In genomic region chr4:89835413-89835812, GRCh38 we compare ENCODE assay signal across 18 cellular contexts. TPM values are rescaled to one million over a fixed set of nuclear protein-coding genes. Genes with fewer than 3 reads are reported as not detected.
DNase-seq lines count a peak whose midpoint lies in the region; ATAC-seq and TF ChIP-seq lines count a peak whose summit lies in the region.
"Had no signal": no experiment of that assay in that cellular context is flagged by ENCODE, and none has a peak within 500 bp of the region (broad histone marks: within the 10 kb centered on the region; RNA-seq: fewer than 3 reads in every experiment).

No MANE protein-coding gene starts in this region.

- no peak for TF ChIP-seq CTCF in upper lobe of right lung (IDR thresholded peaks at IDR 0.05)

- H3K9me3 ChIP-seq in iPS-20b (ENCODE audit: insufficient read depth, low read depth, low read length) (no peaks in the 10 kb centered on the region), upper lobe of right lung (no peaks in the 10 kb centered on the region)
- H3K9me3 ChIP-seq: heart right ventricle, lower lobe of right lung, SJSA1, tibial artery had no signal

- H3K27ac ChIP-seq in iPS-20b (ENCODE audit: low read length) (no peak overlapping the region), upper lobe of right lung (no peak overlapping the region)
- H3K27ac ChIP-seq: cardiac muscle cell, heart right ventricle, lower lobe of right lung, SJSA1, tibial artery had no signal

- no peak overlapping the region for H3K27ac Mint-ChIP-seq in activated naive CD4-positive, alpha-beta T cell treated with anti-CD3 and anti-CD28 coated beads, Interleukin-2, amount 10 ng/mL, durations not matched to agents 7 days and 5 days
- no peak overlapping the region for H3K27ac Mint-ChIP-seq in activated T-helper 2 cell treated with anti-CD3 and anti-CD28 coated beads, Interferon-gamma antibody, Interleukin-2, Interleukin-4, amounts not matched to agents 10 μg/mL and 5 μg/mL and 100 μg/mL, durations not matched to agents 14 hours and 24 hours and 36 hours

- H3K4me1 Mint-ChIP-seq in activated naive CD4-positive, alpha-beta T cell treated with anti-CD3 and anti-CD28 coated beads, Interleukin-2, amount 10 ng/mL, durations not matched to agents 7 days and 5 days: peaks cover 43% of the 10 kb centered on the region
- H3K4me1 Mint-ChIP-seq in activated T-helper 2 cell treated with anti-CD3 and anti-CD28 coated beads, Interferon-gamma antibody, Interleukin-2, Interleukin-4, amounts not matched to agents 10 μg/mL and 5 μg/mL and 100 μg/mL, durations not matched to agents 14 hours and 24 hours and 36 hours (ENCODE audit: low read depth): peaks cover 20% of the 10 kb centered on the region

- H3K4me3 Mint-ChIP-seq in activated naive CD4-positive, alpha-beta T cell treated with anti-CD3 and anti-CD28 coated beads, Interleukin-2, amount 10 ng/mL, durations not matched to agents 7 days and 5 days: peak overlapping the region; percentile 75
- peak overlapping the region; percentile 50 for H3K4me3 Mint-ChIP-seq in activated T-helper 2 cell treated with anti-CD3 and anti-CD28 coated beads, Interferon-gamma antibody, Interleukin-2, Interleukin-4, amounts not matched to agents 10 μg/mL and 5 μg/mL and 100 μg/mL, durations not matched to agents 14 hours and 24 hours and 36 hours (ENCODE audit: low read depth)

- DNase-seq in activated naive CD4-positive, alpha-beta T cell treated with anti-CD3 and anti-CD28 coated beads, Interleukin-2, amount 10 ng/mL, durations not matched to agents 7 days and 5 days: no peak
- no peak for DNase-seq in activated naive CD4-positive, alpha-beta T cell treated with anti-CD3 and anti-CD28 coated beads, Interleukin-2, amount 50 U/mL, for 16 hours
- no peak for DNase-seq in activated T-helper 2 cell treated with anti-CD3 and anti-CD28 coated beads, Interferon-gamma antibody, Interleukin-2, Interleukin-4, amounts not matched to agents 10 μg/mL and 5 μg/mL and 100 μg/mL, durations not matched to agents 14 hours and 24 hours and 36 hours (ENCODE audit: low spot score)
- no peak for DNase-seq in upper lobe of right lung
- no peak for DNase-seq in inferior parietal cortex (ENCODE audit: extremely low spot score)
- no peak for DNase-seq in MV-4-11 (lab: John Stamatoyannopoulos, UW)
- DNase-seq: DMS79 treated with DMSO at 0.1 percent for 48 hours; heart right ventricle; lower lobe of right lung; NK-92 treated with Interleukin-12 subunit alpha and Interleukin-12 subunit beta, amount 100 ng/mL, for 24 hours; stimulated activated CD4-positive, alpha-beta T cell treated with anti-CD3 and anti-CD28 coated beads, Interleukin-12 subunit alpha, Interleukin-12 subunit beta, amount 100 ng/mL, for 4 hours; tibial artery had no signal

- ATAC-seq in upper lobe of right lung (no peak), GM21717 (IDR thresholded peaks at IDR 0.05; ENCODE audit: unreplicated experiment) (no peak)

- no peaks in the 10 kb centered on the region for H3K9me3 Mint-ChIP-seq in activated naive CD4-positive, alpha-beta T cell treated with anti-CD3 and anti-CD28 coated beads, Interleukin-2, amount 10 ng/mL, durations not matched to agents 7 days and 5 days
- H3K9me3 Mint-ChIP-seq in activated T-helper 2 cell treated with anti-CD3 and anti-CD28 coated beads, Interferon-gamma antibody, Interleukin-2, Interleukin-4, amounts not matched to agents 10 μg/mL and 5 μg/mL and 100 μg/mL, durations not matched to agents 14 hours and 24 hours and 36 hours: no peaks in the 10 kb centered on the region

- H3K9ac ChIP-seq in iPS-20b (ENCODE audit: low read depth, low read length): no peak overlapping the region

- H3K4me1 ChIP-seq in iPS-20b (ENCODE audit: insufficient read depth, low read length) (peaks cover 2% of the 10 kb centered on the region; the same call in 1 of the 2 replicates), upper lobe of right lung (peaks cover 8% of the 10 kb centered on the region)

- H3K36me3 Mint-ChIP-seq in activated naive CD4-positive, alpha-beta T cell treated with anti-CD3 and anti-CD28 coated beads, Interleukin-2, amount 10 ng/mL, durations not matched to agents 7 days and 5 days: peaks cover 21% of the 10 kb centered on the region
- peaks cover 5% of the 10 kb centered on the region for H3K36me3 Mint-ChIP-seq in activated T-helper 2 cell treated with anti-CD3 and anti-CD28 coated beads, Interferon-gamma antibody, Interleukin-2, Interleukin-4, amounts not matched to agents 10 μg/mL and 5 μg/mL and 100 μg/mL, durations not matched to agents 14 hours and 24 hours and 36 hours (ENCODE audit: low read depth)

- intact Hi-C loops in activated T-helper 2 cell treated with anti-CD3 and anti-CD28 coated beads, Interferon-gamma antibody, Interleukin-2, Interleukin-4, amounts not matched to agents 10 μg/mL and 5 μg/mL and 100 μg/mL, durations not matched to agents 14 hours and 24 hours and 36 hours (cut with micrococcal nuclease): loop anchor here (5.0 to 10.0 kb wide), 5 partner anchors 62 to 541 kb away; partner anchors contain the start of gene CCSER1
- intact Hi-C loops in upper lobe of right lung (cut with DNase I): no loop called here

- peaks cover 47% of the 10 kb centered on the region for H3K27me3 Mint-ChIP-seq in activated naive CD4-positive, alpha-beta T cell treated with anti-CD3 and anti-CD28 coated beads, Interleukin-2, amount 10 ng/mL, durations not matched to agents 7 days and 5 days
- peaks cover 54% of the 10 kb centered on the region for H3K27me3 Mint-ChIP-seq in activated T-helper 2 cell treated with anti-CD3 and anti-CD28 coated beads, Interferon-gamma antibody, Interleukin-2, Interleukin-4, amounts not matched to agents 10 μg/mL and 5 μg/mL and 100 μg/mL, durations not matched to agents 14 hours and 24 hours and 36 hours (ENCODE audit: low read depth)

- H3K36me3 ChIP-seq in iPS-20b (ENCODE audit: insufficient read depth, low read depth, low read length): peaks cover 4% of the 10 kb centered on the region; the same call in 1 of the 2 replicates
- H3K36me3 ChIP-seq in upper lobe of right lung: no peaks in the 10 kb centered on the region
- H3K36me3 ChIP-seq: cardiac muscle cell, heart right ventricle, lower lobe of right lung, SJSA1, tibial artery had no signal

- CTCF ChIA-PET in activated naive CD4-positive, alpha-beta T cell treated with anti-CD3 and anti-CD28 coated beads, Interleukin-2, amount 10 ng/mL, durations not matched to agents 7 days and 5 days (lab: Charles Lee): no interaction called here

- H3K4me3 ChIP-seq in iPS-20b (ENCODE audit: low read length) (peak overlapping the region; percentile 92), upper lobe of right lung (peak overlapping the region; percentile 63)
- H3K4me3 ChIP-seq: GM12878 had no signal

- H3K27me3 ChIP-seq in iPS-20b (ENCODE audit: insufficient read depth, low read length) (peaks cover 16% of the 10 kb centered on the region), upper lobe of right lung (peaks cover 44% of the 10 kb centered on the region)
- H3K27me3 ChIP-seq: cardiac muscle cell had no signal

RNA-seq across cellular contexts. Expression of gene SNCA, which starts 1.5 kb away (rescaled TPM):
- 0.39 and 0.44 TPM in 2 replicates for total RNA-seq in activated T-helper 2 cell treated with anti-CD3 and anti-CD28 coated beads, Interferon-gamma antibody, Interleukin-2, Interleukin-4, amounts not matched to agents 10 μg/mL and 5 μg/mL and 100 μg/mL, durations not matched to agents 14 hours and 24 hours and 36 hours
- total RNA-seq in upper lobe of right lung: 12.1 TPM
- total RNA-seq: GM12878 had no signal

RNA-seq across cellular contexts. Expression of gene MMRN1, which starts 59.2 kb away (rescaled TPM):
- total RNA-seq in activated T-helper 2 cell treated with anti-CD3 and anti-CD28 coated beads, Interferon-gamma antibody, Interleukin-2, Interleukin-4, amounts not matched to agents 10 μg/mL and 5 μg/mL and 100 μg/mL, durations not matched to agents 14 hours and 24 hours and 36 hours: not detected in 2 replicates
- total RNA-seq in upper lobe of right lung: 67.4 TPM
- total RNA-seq: osteoblast, SJSA1 had no signal

Comparison
In these comparisons a context has a peak if more than half of its experiments do, and no peak if none do; other contexts are left out.
1. RNA of gene MMRN1, which starts 59.2 kb away (total RNA-seq): 67.4 TPM in upper lobe of right lung (single experiment); not detected in activated T-helper 2 cell treated with anti-CD3 and anti-CD28 coated beads, Interferon-gamma antibody, Interleukin-2, Interleukin-4, amounts not matched to agents 10 μg/mL and 5 μg/mL and 100 μg/mL, durations not matched to agents 14 hours and 24 hours and 36 hours; every median in the first group is over 10 times any median in the second.